8 cellular contexts compared by ENCODE assay signal in the genomic region with DNA sequence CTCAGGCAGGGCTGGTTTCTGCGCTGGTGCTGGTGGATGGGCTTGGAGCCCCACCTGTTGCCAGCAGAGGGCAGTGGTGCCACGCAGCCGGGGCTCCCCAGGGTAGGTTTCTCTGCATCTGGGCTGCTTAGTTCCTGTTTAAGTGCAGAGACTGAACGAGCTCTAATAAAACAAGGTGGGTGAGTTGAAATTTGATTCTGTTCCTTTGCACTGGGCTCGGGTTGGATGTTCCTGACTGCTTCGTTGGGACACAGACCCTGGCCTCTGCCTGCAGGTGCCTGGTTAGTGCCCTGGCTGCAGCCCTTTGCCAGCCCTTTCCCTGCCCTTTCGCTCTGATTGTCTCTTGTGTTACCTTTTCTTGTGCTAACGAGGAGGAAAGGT. TPM values are rescaled to one million over a fixed set of nuclear protein-coding genes. Genes with fewer than 3 reads are reported as not detected.
DNase-seq lines count a peak whose midpoint lies in the region; ATAC-seq and TF ChIP-seq lines count a peak whose summit lies in the region.

No MANE protein-coding gene starts in this region.

- intact Hi-C loops in PC-3 (cut with micrococcal nuclease), result loop anchor here (2.0 kb wide), 1 partner anchor 133 kb away; no protein-coding TSS in a partner anchor
- intact Hi-C loops in esophagus muscularis mucosa (cut with DNase I), result loop anchor here (5.0 to 10.0 kb wide), 2 partner anchors 93 to 135 kb away; no protein-coding TSS in a partner anchor

- CTCF ChIA-PET in PC-3 (lab: Charles Lee), result interaction anchor here (0.6 to 1.0 kb wide), 5 partner anchors 43 to 181 kb away, joined by 3 to 11 read pairs (median 4); no protein-coding TSS in a partner anchor

- peaks cover 10 to 17% (median 15%) of the 10 kb centered on the region in 4 donors for H3K4me1 Mint-ChIP-seq in naive thymus-derived CD8-positive, alpha-beta T cell

- no peaks in the 10 kb centered on the region for H3K9me3 Mint-ChIP-seq in naive thymus-derived CD8-positive, alpha-beta T cell

- no peak overlapping the region for H3K4me2 ChIP-seq in PC-3 (ENCODE audit: low read length)

- H3K79me2 ChIP-seq in PC-3 (ENCODE audit: low read length), result no peaks in the 10 kb centered on the region

- no peaks in the 10 kb centered on the region for H3K27me3 ChIP-seq in PC-3 (ENCODE audit: low read length)
- no peaks in the 10 kb centered on the region for H3K27me3 ChIP-seq in esophagus muscularis mucosa

- H3K9ac ChIP-seq in PC-3 (ENCODE audit: low read length), result no peak overlapping the region

- H3K4me1 ChIP-seq in PC-3 (ENCODE audit: insufficient read depth, low read length) (peaks cover 4% of the 10 kb centered on the region), esophagus muscularis mucosa (peaks cover 0 to 11% (median 9%) of the 10 kb centered on the region in 4 donors)

- H3K27ac Mint-ChIP-seq in naive thymus-derived CD8-positive, alpha-beta T cell, result peak overlapping the region in 3 of 10 donors; percentile 46 to 66 (median 63)

- peaks cover 0 to 19% (median 0%) of the 10 kb centered on the region in 3 donors for H3K36me3 Mint-ChIP-seq in naive thymus-derived CD8-positive, alpha-beta T cell

- no TSS peak for BruUV-seq in PC-3 (replicated peaks; lab: Mats Ljungman, UMichigan)

- TF ChIP-seq CTCF in PC-3 (conservative IDR thresholded peaks at IDR 0.05; ENCODE audit: low read depth, low read length), result peak; percentile 97
- peak; percentile 91 to 97 (median 94) for TF ChIP-seq CTCF in esophagus muscularis mucosa (IDR thresholded peaks at IDR 0.05)

- no peak overlapping the region for H3K4me3 Mint-ChIP-seq in naive thymus-derived CD8-positive, alpha-beta T cell

- ATAC-seq in PC-3 (peak; percentile 100), HG02571 (IDR thresholded peaks at IDR 0.05; ENCODE audit: unreplicated experiment) (no peak)
- ATAC-seq in naive thymus-derived CD8-positive, alpha-beta T cell, result peak; percentile 100

- no peak overlapping the region for H3K4me3 ChIP-seq in PC-3 (ENCODE audit: low read length)
- no peak overlapping the region for H3K4me3 ChIP-seq in esophagus muscularis mucosa

- no peaks in the 10 kb centered on the region for H3K27me3 Mint-ChIP-seq in naive thymus-derived CD8-positive, alpha-beta T cell

- DNase-seq in GM03348 (ENCODE audit: low spot score) (peak; percentile 96), HuH-7 (ENCODE audit: low spot score) (peak; percentile 99), PC-3 (peak; percentile 81), activated T-cell treated with anti-CD3 and anti-CD28 coated beads for 48 hours (ENCODE audit: low read depth) (peak; percentile 69), esophagus muscularis mucosa (ENCODE audit: extremely low spot score) (no peak)
- peak; percentile 69 to 92 (median 86) for DNase-seq in naive thymus-derived CD8-positive, alpha-beta T cell
- DNase-seq in stimulated activated CD8-positive, alpha-beta memory T cell treated with anti-CD3 and anti-CD28 coated beads, Interleukin-7, amount 100 ng/mL, for 48 hours (ENCODE audit: extremely low read depth in 1 of 2, low read depth in 1 of 2), result peak; percentile 45 to 49

- H3K9me2 ChIP-seq in PC-3 (replicated peaks; ENCODE audit: low read length), result no peaks in the 10 kb centered on the region

- no peaks in the 10 kb centered on the region for H4K20me1 ChIP-seq in PC-3 (ENCODE audit: low read length)

- H3K27ac ChIP-seq in PC-3 (ENCODE audit: low read length) (peak overlapping the region; percentile 48), esophagus muscularis mucosa (replicated peaks in 1 of 4) (peak overlapping the region in 1 of 4 donors; percentile 50)

- no peak overlapping the region for H2AFZ ChIP-seq in PC-3 (ENCODE audit: low read length)

- H3K36me3 ChIP-seq in PC-3 (ENCODE audit: low read depth, low read length) (peaks cover 13% of the 10 kb centered on the region), esophagus muscularis mucosa (peaks cover 14 to 41% (median 27%) of the 10 kb centered on the region in 4 donors)

- 25% methylated on average over 8 of the region's 8 CpGs for WGBS in esophagus muscularis mucosa

- no peaks in the 10 kb centered on the region for H3F3A ChIP-seq in PC-3 (ENCODE audit: low read length, unreplicated experiment)

- TF ChIP-seq POLR2A in esophagus muscularis mucosa (IDR thresholded peaks at IDR 0.05; ENCODE audit: low read depth), result no peak

- POLR2A ChIA-PET in PC-3 (lab: Charles Lee; ENCODE audit: unreplicated experiment), result no interaction called here
- POLR2A ChIA-PET in naive thymus-derived CD8-positive, alpha-beta T cell (lab: Charles Lee), result interaction anchor here (0.8 to 1.5 kb wide), 3 partner anchors 82 to 136 kb away, joined by 3 to 8 read pairs (median 4); no protein-coding TSS in a partner anchor

- H3K9me3 ChIP-seq in PC-3 (ENCODE audit: low read length) (no peaks in the 10 kb centered on the region), esophagus muscularis mucosa (no peaks in the 10 kb centered on the region)

- no peak for TF ChIP-seq EP300 in esophagus muscularis mucosa (IDR thresholded peaks at IDR 0.05)

RNA-seq across cellular contexts. Expression of a gene that starts 30.0 kb away (rescaled TPM):
- total RNA-seq in PC-3 (2014; rRNA removed), result 29.6 and 52.5 TPM in 2 replicates
- 10 to 100 TPM; 38.1 to 56.7 (median 53.6) TPM for total RNA-seq in esophagus muscularis mucosa
- 100 to 1,000 TPM; 155 to 170 TPM for total RNA-seq in naive thymus-derived CD8-positive, alpha-beta T cell
- 10 to 100 TPM; 41.2 to 91.9 (median 53.9) TPM for polyA plus RNA-seq in naive thymus-derived CD8-positive, alpha-beta T cell

RNA-seq across cellular contexts. Expression of a gene that starts 46.5 kb away (rescaled TPM):
- total RNA-seq in PC-3 (2014; rRNA removed) (8.4 and 14.7 TPM in 2 replicates), esophagus muscularis mucosa (10 to 100 TPM in 1 of 4 donors, 1 to 10 TPM in 3; 3.4 to 22.7 (median 6.5) TPM)
- 10 to 100 TPM; 10.3 to 12.7 TPM for total RNA-seq in naive thymus-derived CD8-positive, alpha-beta T cell
- polyA plus RNA-seq in naive thymus-derived CD8-positive, alpha-beta T cell, result under 1 TPM; 0.40 to 0.88 (median 0.43) TPM

RNA-seq across cellular contexts. Expression of a gene that starts 57.9 kb away (rescaled TPM):
- total RNA-seq in PC-3 (2014; rRNA removed) (not detected in 2 replicates), esophagus muscularis mucosa (not detected)
- not detected for total RNA-seq in naive thymus-derived CD8-positive, alpha-beta T cell
- not detected for polyA plus RNA-seq in naive thymus-derived CD8-positive, alpha-beta T cell
